9 cellular contexts compared by ENCODE assay signal in genomic region chr12:100348657-100349454, GRCh38. TPM values are rescaled to one million over a fixed set of nuclear protein-coding genes. Genes with fewer than 3 reads are reported as not detected.
DNase-seq lines count a peak whose midpoint lies in the region; ATAC-seq and TF ChIP-seq lines count a peak whose summit lies in the region.
"Had no signal": no experiment of that assay in that cellular context is flagged by ENCODE, and none has a peak within 500 bp of the region (broad histone marks: within the 10 kb centered on the region; RNA-seq: fewer than 3 reads in every experiment).

No MANE protein-coding gene starts in this region.

- H3K4me3 Mint-ChIP-seq in progenitor cell of endocrine pancreas (ENCODE audit: low read depth), result no peak overlapping the region
- H3K4me3 Mint-ChIP-seq: activated B cell treated with CpG ODN at 0.5 μM for 24 hours had no signal

- no peak for ATAC-seq in GM21717 (IDR thresholded peaks at IDR 0.05; ENCODE audit: unreplicated experiment)

- H3K4me3 ChIP-seq in dorsolateral prefrontal cortex, result no peak overlapping the region

- H3K27ac ChIP-seq in dorsolateral prefrontal cortex, result no peak overlapping the region

- H3K36me3 Mint-ChIP-seq in progenitor cell of endocrine pancreas (ENCODE audit: insufficient read depth), result no peaks in the 10 kb centered on the region

- H3K9me3 Mint-ChIP-seq in progenitor cell of endocrine pancreas (ENCODE audit: low read depth), result no peaks in the 10 kb centered on the region
- H3K9me3 Mint-ChIP-seq: activated B cell treated with CpG ODN at 0.5 μM for 24 hours had no signal

- no peaks in the 10 kb centered on the region for H3K27me3 Mint-ChIP-seq in progenitor cell of endocrine pancreas

- DNase-seq in NCI-H2107 treated with DMSO at 0.1 percent for 48 hours (lab: John Stamatoyannopoulos, UW; ENCODE audit: unreplicated experiment), result peak; percentile 46
- DNase-seq in NCI-H2107 (lab: John Stamatoyannopoulos, UW), result no peak
- DNase-seq in NCI-H345 treated with DMSO at 0.1 percent for 48 hours (lab: John Stamatoyannopoulos, UW; ENCODE audit: unreplicated experiment), result peak; percentile 31
- no peak for DNase-seq in dorsolateral prefrontal cortex
- no peak for DNase-seq in progenitor cell of endocrine pancreas (ENCODE audit: low spot score, unreplicated experiment)
- no peak for DNase-seq in stimulated activated CD8-positive, alpha-beta memory T cell treated with anti-CD3 and anti-CD28 coated beads, Interleukin-4, amount 100 ng/mL, for 48 hours
- no peak for DNase-seq in stimulated activated CD4-positive, alpha-beta T cell treated with anti-CD3 and anti-CD28 coated beads, Interleukin-2, amount 100 ng/mL, for 24 hours
- DNase-seq: activated B cell treated with CpG ODN at 0.5 μM for 24 hours had no signal

- H3K27ac Mint-ChIP-seq in progenitor cell of endocrine pancreas, result no peak overlapping the region
- H3K27ac Mint-ChIP-seq: activated B cell treated with CpG ODN at 0.5 μM for 24 hours had no signal

- TF ChIP-seq CTCF in dorsolateral prefrontal cortex (IDR thresholded peaks at IDR 0.05 in 54 of 56, conservative IDR thresholded peaks at IDR 0.05 in 2 of 56; ENCODE audit: low read depth in 1 of 56, partially characterized antibody in 56 of 56) (peak in 54 of 56 donors; percentile 19 to 85 (median 58)), progenitor cell of endocrine pancreas (IDR thresholded peaks at IDR 0.05; ENCODE audit: unreplicated experiment) (peak; percentile 59)

- intact Hi-C loops in dorsolateral prefrontal cortex (cut with DNase I), result loop anchor here in 1 of 2 donors (10.0 kb wide), 2 partner anchors 206 to 396 kb away; no protein-coding TSS in a partner anchor

- H3K4me1 Mint-ChIP-seq in progenitor cell of endocrine pancreas (ENCODE audit: low read depth), result peaks cover 3% of the 10 kb centered on the region
- H3K4me1 Mint-ChIP-seq: activated B cell treated with CpG ODN at 0.5 μM for 24 hours had no signal

- H3K27me3 ChIP-seq in dorsolateral prefrontal cortex, result peaks cover 0 to 6% (median 0%) of the 10 kb centered on the region in 45 donors

RNA-seq across cellular contexts. Expression of gene SLC17A8, which starts 8.0 kb away (rescaled TPM):
- total RNA-seq in dorsolateral prefrontal cortex (1 to 10 TPM in 70 of 120 experiments, under 1 TPM in 50; 0.11 to 2.9 (median 1.1) TPM), progenitor cell of endocrine pancreas (1.2 and 1.5 TPM in 2 replicates)
- total RNA-seq: activated B cell treated with CpG ODN at 0.5 μM for 24 hours had no signal

Comparison
In these comparisons a context has a peak if more than half of its experiments do, and no peak if none do; other contexts are left out.
1. DNase-seq: peak in NCI-H2107 treated with DMSO at 0.1 percent for 48 hours (single experiment) and NCI-H345 treated with DMSO at 0.1 percent for 48 hours (single experiment); none in NCI-H2107 (single experiment), dorsolateral prefrontal cortex (0 of 10), progenitor cell of endocrine pancreas (single experiment), stimulated activated CD8-positive, alpha-beta memory T cell treated with anti-CD3 and anti-CD28 coated beads, Interleukin-4, amount 100 ng/mL, for 48 hours (single experiment) and stimulated activated CD4-positive, alpha-beta T cell treated with anti-CD3 and anti-CD28 coated beads, Interleukin-2, amount 100 ng/mL, for 24 hours (0 of 2).